In the genomic region with DNA sequence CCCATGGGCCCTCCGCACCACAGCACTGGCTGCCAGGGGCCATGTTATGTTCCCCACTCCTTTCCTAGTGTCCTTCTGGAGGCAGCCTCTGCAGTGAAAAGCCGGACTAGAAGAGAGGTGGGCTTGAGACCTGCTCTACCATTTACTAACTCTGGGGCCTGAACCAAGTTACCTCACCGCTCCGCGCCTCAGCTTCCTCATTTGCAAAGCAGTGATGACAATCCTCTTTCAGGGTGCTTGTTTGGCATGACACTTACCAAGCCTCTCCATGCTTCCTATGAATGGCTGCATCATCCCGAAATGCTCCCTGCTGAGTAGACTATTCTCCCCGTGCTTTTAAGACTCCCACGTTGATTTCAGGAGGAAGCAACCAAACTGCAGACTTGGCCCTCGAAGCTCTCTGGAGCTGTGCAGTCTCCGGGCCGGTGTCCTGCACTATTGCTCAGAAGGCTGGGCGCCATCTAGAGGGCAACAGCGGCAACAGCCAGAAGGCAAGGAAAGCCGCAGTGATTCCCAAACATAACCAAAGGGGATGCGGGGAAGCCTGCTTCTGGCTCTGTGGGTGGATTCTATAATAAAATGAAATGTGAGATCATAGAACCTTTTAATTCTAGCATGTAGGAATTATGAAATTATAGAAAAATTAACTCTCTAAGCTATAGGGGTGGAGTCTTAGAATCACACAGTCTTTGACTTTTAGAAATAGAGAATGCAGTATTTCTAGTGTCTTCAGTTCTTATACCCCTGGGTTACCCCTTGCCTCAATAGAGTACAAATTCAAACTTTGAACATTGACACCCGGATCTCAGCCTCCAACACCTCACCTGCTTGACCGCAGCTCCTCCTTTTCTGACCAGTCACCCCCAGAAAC, we compare ENCODE assay signal across 8 cellular contexts.
DNase-seq lines count a peak whose midpoint lies in the region; ATAC-seq and TF ChIP-seq lines count a peak whose summit lies in the region.

No MANE protein-coding gene starts in this region.

- H3K27ac Mint-ChIP-seq in activated B cell treated with CpG ODN at 0.5 μM for 24 hours: no peak overlapping the region
- H3K27ac Mint-ChIP-seq in effector memory CD8-positive, alpha-beta T cell: no peak overlapping the region

- no peak overlapping the region for H3K27ac ChIP-seq in C4-2B

- ATAC-seq in GM19023 (IDR thresholded peaks at IDR 0.05; ENCODE audit: unreplicated experiment): peak; percentile 84
- peak; percentile 70 for ATAC-seq in HG03097 (IDR thresholded peaks at IDR 0.05; ENCODE audit: low FRiP score, unreplicated experiment)
- ATAC-seq in activated B cell treated with CpG ODN at 0.5 μM for 24 hours (ENCODE audit: low read depth): peak; percentile 57
- ATAC-seq in effector memory CD8-positive, alpha-beta T cell (replicated peaks): peak; percentile 41

- POLR2A ChIA-PET in activated B cell treated with CpG ODN at 0.5 μM for 24 hours (lab: Charles Lee): no interaction called here

- CTCF ChIA-PET in activated B cell treated with CpG ODN at 0.5 μM for 24 hours (lab: Charles Lee): interaction anchor here (0.7 to 2.0 kb wide), 8 partner anchors 8 to 413 kb away, joined by 3 to 8 read pairs (median 3); no protein-coding TSS in a partner anchor

- H3K4me3 Mint-ChIP-seq in activated B cell treated with CpG ODN at 0.5 μM for 24 hours: no peak overlapping the region
- no peak overlapping the region for H3K4me3 Mint-ChIP-seq in effector memory CD8-positive, alpha-beta T cell

- peak; percentile 98 for TF ChIP-seq CTCF in C4-2B (conservative IDR thresholded peaks at IDR 0.05)
- no peak for TF ChIP-seq CTCF in activated B cell treated with CpG ODN at 0.5 μM for 24 hours (IDR thresholded peaks at IDR 0.05)

- peaks cover 10% of the 10 kb centered on the region for H3K27me3 Mint-ChIP-seq in activated B cell treated with CpG ODN at 0.5 μM for 24 hours
- no peaks in the 10 kb centered on the region for H3K27me3 Mint-ChIP-seq in effector memory CD8-positive, alpha-beta T cell

- no peaks in the 10 kb centered on the region for H3K36me3 Mint-ChIP-seq in activated B cell treated with CpG ODN at 0.5 μM for 24 hours (ENCODE audit: low read depth)
- no peaks in the 10 kb centered on the region for H3K36me3 Mint-ChIP-seq in effector memory CD8-positive, alpha-beta T cell (ENCODE audit: insufficient read depth)

- DNase-seq in NCI-H2227 treated with DMSO at 0.1 percent for 48 hours (lab: John Stamatoyannopoulos, UW) (peak; percentile 40), activated B cell treated with CpG ODN at 0.5 μM for 24 hours (peak; percentile 23), medulla oblongata (ENCODE audit: extremely low spot score) (peak; percentile 85)
- peak in 2 of 3 experiments; percentile 2 to 13 for DNase-seq in effector memory CD8-positive, alpha-beta T cell
- DNase-seq in stimulated activated CD8-positive, alpha-beta memory T cell treated with anti-CD3 and anti-CD28 coated beads, Interleukin-4, amount 100 ng/mL, for 48 hours: peak; percentile 72

- H3K9me3 Mint-ChIP-seq in activated B cell treated with CpG ODN at 0.5 μM for 24 hours: no peaks in the 10 kb centered on the region
- H3K9me3 Mint-ChIP-seq in effector memory CD8-positive, alpha-beta T cell: no peaks in the 10 kb centered on the region

- intact Hi-C loops in activated B cell treated with CpG ODN at 0.5 μM for 24 hours (cut with micrococcal nuclease): no loop called here

- peaks cover 2% of the 10 kb centered on the region for H3K4me1 Mint-ChIP-seq in activated B cell treated with CpG ODN at 0.5 μM for 24 hours
- peaks cover 3 to 4% of the 10 kb centered on the region in 2 donors for H3K4me1 Mint-ChIP-seq in effector memory CD8-positive, alpha-beta T cell (ENCODE audit: low read depth in 2 of 2)

Comparison
In these comparisons a context has a peak if more than half of its experiments do, and no peak if none do; other contexts are left out.
1. DNase-seq: peak in every context shown above with its lines; median percentile 85 in medulla oblongata; 72 in stimulated activated CD8-positive, alpha-beta memory T cell treated with anti-CD3 and anti-CD28 coated beads, Interleukin-4, amount 100 ng/mL, for 48 hours; 40 in NCI-H2227 treated with DMSO at 0.1 percent for 48 hours; 23 in activated B cell treated with CpG ODN at 0.5 μM for 24 hours; 8 in effector memory CD8-positive, alpha-beta T cell.